ENCODE assay signal across 24 cellular contexts in the genomic region with DNA sequence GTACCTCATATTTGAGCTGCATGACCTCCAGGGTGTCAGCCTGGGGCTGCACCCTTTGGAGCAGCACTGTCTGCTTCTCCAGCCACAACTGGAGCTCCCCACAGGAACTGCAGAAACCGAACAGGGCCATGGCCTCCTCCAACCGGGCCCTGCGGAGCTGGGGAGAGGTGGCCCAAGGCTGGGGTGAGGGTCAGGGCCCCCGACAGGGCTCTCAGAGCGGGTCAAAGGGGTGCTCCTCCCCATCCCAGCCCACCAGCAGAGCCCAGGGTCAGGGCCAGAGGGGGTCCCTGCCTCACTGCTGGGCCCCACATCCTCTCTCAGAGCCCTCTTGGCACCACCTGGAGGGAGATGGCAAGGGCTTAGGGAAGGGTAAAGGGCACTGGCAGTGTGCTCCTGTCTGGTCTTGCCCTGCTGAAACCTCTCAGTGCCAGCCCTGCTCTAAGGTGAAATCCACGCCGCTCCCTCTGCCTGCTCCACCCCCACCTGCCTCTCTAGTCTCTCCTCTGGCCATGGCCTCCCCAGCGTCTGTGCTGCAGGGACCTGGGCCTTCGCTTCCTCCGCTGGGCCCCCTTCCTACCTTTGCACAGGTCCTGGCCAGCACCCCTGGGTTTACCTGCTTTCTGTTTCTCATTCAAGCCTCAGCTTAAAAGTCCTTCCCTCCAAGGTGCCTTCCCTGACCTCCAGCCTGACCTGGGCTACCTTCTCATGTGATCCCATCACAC.
"Had no signal": no experiment of that assay in that cellular context is flagged by ENCODE, and none has a peak within 500 bp of the region (broad histone marks: within the 10 kb centered on the region; RNA-seq: fewer than 3 reads in every experiment).

No MANE protein-coding gene starts in this region.

- H3K36me3 ChIP-seq: gastrocnemius medialis, neutrophil, thoracic aorta, tibial nerve, upper lobe of left lung had no signal

- H3K27me3 ChIP-seq: gastrocnemius medialis had no signal

- H3K9me3 ChIP-seq: gastrocnemius medialis, neutrophil, thoracic aorta, tibial nerve, upper lobe of left lung had no signal

- H2AFZ ChIP-seq: parathyroid adenoma had no signal

- H3K4me3 ChIP-seq: coronary artery, gastrocnemius medialis, lung, smooth muscle cell, thoracic aorta, tibial nerve, upper lobe of left lung had no signal

- H3K4me3 Mint-ChIP-seq: memory B cell; stimulated activated naive CD8-positive, alpha-beta T cell treated with anti-CD3 and anti-CD28 coated beads, Interleukin-15, Interleukin-2, amounts not matched to agents 100 ng/mL and 50 ng/mL, for 24 hours had no signal

- H3K4me2 ChIP-seq: smooth muscle cell had no signal

- H3K9ac ChIP-seq: parathyroid adenoma had no signal

- H3K9me3 Mint-ChIP-seq: memory B cell; natural killer cell; stimulated activated memory B cell treated with anti-CD40 and anti-IgM and Interleukin-4, amounts not matched to agents 10 μg/mL and 1 μg/mL and 100 μg/mL, for 72 hours; stimulated activated naive CD8-positive, alpha-beta T cell treated with anti-CD3 and anti-CD28 coated beads, Interleukin-15, Interleukin-2, amounts not matched to agents 100 ng/mL and 50 ng/mL, for 24 hours had no signal

- H3K27ac Mint-ChIP-seq: memory B cell; progenitor cell of endocrine pancreas; stimulated activated naive CD8-positive, alpha-beta T cell treated with anti-CD3 and anti-CD28 coated beads, Interleukin-15, Interleukin-2, amounts not matched to agents 100 ng/mL and 50 ng/mL, for 24 hours had no signal

- H3K79me2 ChIP-seq: parathyroid adenoma had no signal

- H3K27ac ChIP-seq: coronary artery, gastrocnemius medialis, neutrophil, parathyroid adenoma, thoracic aorta, tibial nerve, upper lobe of left lung had no signal

- FAIRE-seq: endometrium, keratinocyte, urothelium cell line had no signal

- H3K4me1 ChIP-seq: parathyroid adenoma had no signal

- H3K36me3 Mint-ChIP-seq: memory B cell; natural killer cell; stimulated activated memory B cell treated with anti-CD40 and anti-IgM and Interleukin-4, amounts not matched to agents 10 μg/mL and 1 μg/mL and 100 μg/mL, for 72 hours had no signal

- DNase-seq: dermis blood vessel endothelial cell; effector memory CD4-positive, alpha-beta T cell; foreskin fibroblast; gastrocnemius medialis; head of caudate nucleus; natural killer cell; stimulated activated CD4-positive, alpha-beta T cell treated with anti-CD3 and anti-CD28 coated beads, Interleukin-2, amount 100 ng/mL, for 24 hours; stimulated activated CD4-positive, alpha-beta T cell treated with anti-CD3 and anti-CD28 coated beads, Interleukin-4, amount 100 ng/mL, for 24 hours had no signal

- ATAC-seq: gastrocnemius medialis; natural killer cell; sciatic nerve; stimulated activated memory B cell treated with anti-CD40 and anti-IgM and Interleukin-4, amounts not matched to agents 10 μg/mL and 1 μg/mL and 100 μg/mL, for 72 hours had no signal
